ENCODE assay signal across 8 cellular contexts in genomic region chr1:89310505-89310904, GRCh38. TPM values are rescaled to one million over a fixed set of nuclear protein-coding genes. Genes with fewer than 3 reads are reported as not detected.
DNase-seq lines count a peak whose midpoint lies in the region; ATAC-seq and TF ChIP-seq lines count a peak whose summit lies in the region.

No MANE protein-coding gene starts in this region.

- H3K36me3 Mint-ChIP-seq in natural killer cell treated with Interleukin-12 subunit alpha and Interleukin-12 subunit beta and Interleukin-15 and Interleukin-18, amount 100 ng/mL, for 72 hours, result peaks cover 29% of the 10 kb centered on the region

- no peak for TF ChIP-seq POLR2A in breast epithelium (IDR thresholded peaks at IDR 0.05)

- H3K4me3 ChIP-seq in breast epithelium, result peak overlapping the region in 1 of 3 donors; percentile 32

- H3K9me3 Mint-ChIP-seq in natural killer cell treated with Interleukin-12 subunit alpha and Interleukin-12 subunit beta and Interleukin-15 and Interleukin-18, amount 100 ng/mL, for 72 hours, result peaks cover 7% of the 10 kb centered on the region

- H3K4me1 Mint-ChIP-seq in natural killer cell treated with Interleukin-12 subunit alpha and Interleukin-12 subunit beta and Interleukin-15 and Interleukin-18, amount 100 ng/mL, for 72 hours (ENCODE audit: low read depth in 2 of 2), result peaks cover 42 to 48% of the 10 kb centered on the region in 2 donors

- no peaks in the 10 kb centered on the region for H3K27me3 ChIP-seq in breast epithelium

- no peak for TF ChIP-seq CTCF in breast epithelium (IDR thresholded peaks at IDR 0.05)

- H3K4me1 ChIP-seq in breast epithelium, result peaks cover 0 to 6% of the 10 kb centered on the region in 2 donors

- intact Hi-C loops in breast epithelium (cut with DNase I; ENCODE audit: low total_unique reads), result no loop called here

- peak overlapping the region; percentile 72 for H3K4me3 Mint-ChIP-seq in natural killer cell treated with Interleukin-12 subunit alpha and Interleukin-12 subunit beta and Interleukin-15 and Interleukin-18, amount 100 ng/mL, for 72 hours

- peak overlapping the region; percentile 94 to 100 for H3K27ac Mint-ChIP-seq in natural killer cell treated with Interleukin-12 subunit alpha and Interleukin-12 subunit beta and Interleukin-15 and Interleukin-18, amount 100 ng/mL, for 72 hours

- DNase-seq in AG08396 (ENCODE audit: low spot score) (peak; percentile 17), breast epithelium (ENCODE audit: low spot score in 2 of 2) (no peak), NCI-H774 (lab: John Stamatoyannopoulos, UW) (no peak), NCI-H2171 treated with DMSO at 0.1 percent for 48 hours (lab: John Stamatoyannopoulos, UW) (no peak), NCI-H1092 (lab: John Stamatoyannopoulos, UW) (no peak)
- DNase-seq in natural killer cell treated with Interleukin-12 subunit alpha and Interleukin-12 subunit beta and Interleukin-15 and Interleukin-18, amount 100 ng/mL, for 72 hours (ENCODE audit: low spot score), result no peak

- no peaks in the 10 kb centered on the region for H3K27me3 Mint-ChIP-seq in natural killer cell treated with Interleukin-12 subunit alpha and Interleukin-12 subunit beta and Interleukin-15 and Interleukin-18, amount 100 ng/mL, for 72 hours

- peaks cover 0 to 6% of the 10 kb centered on the region in 2 donors for H3K9me3 ChIP-seq in breast epithelium

- H3K27ac ChIP-seq in breast epithelium, result peak overlapping the region; percentile 64 to 77

- no peaks in the 10 kb centered on the region for H3K36me3 ChIP-seq in breast epithelium

- ATAC-seq in GM19035 (IDR thresholded peaks at IDR 0.05; ENCODE audit: unreplicated experiment), result peak; percentile 85
- peak; percentile 88 for ATAC-seq in HG03378 (IDR thresholded peaks at IDR 0.05; ENCODE audit: unreplicated experiment)
- peak; percentile 76 to 77 for ATAC-seq in natural killer cell treated with Interleukin-12 subunit alpha and Interleukin-12 subunit beta and Interleukin-15 and Interleukin-18, amount 100 ng/mL, for 72 hours

RNA-seq across cellular contexts. Expression of gene GBP5, which starts 37.8 kb away (rescaled TPM):
- 1 to 10 TPM; 1.8 to 3.1 (median 2.6) TPM for total RNA-seq in breast epithelium
- total RNA-seq in natural killer cell treated with Interleukin-12 subunit alpha and Interleukin-12 subunit beta and Interleukin-15 and Interleukin-18, amount 100 ng/mL, for 72 hours, result 100 to 1,000 TPM; 305 to 573 TPM

RNA-seq across cellular contexts. Expression of gene GBP6, which starts 53.4 kb away (rescaled TPM):
- under 1 TPM in 1 of 3 donors, not detected in 2; 0.44 TPM for total RNA-seq in breast epithelium
- under 1 TPM; 0.19 to 0.22 TPM for total RNA-seq in natural killer cell treated with Interleukin-12 subunit alpha and Interleukin-12 subunit beta and Interleukin-15 and Interleukin-18, amount 100 ng/mL, for 72 hours

Comparison
In these comparisons a context has a peak if more than half of its experiments do, and no peak if none do; other contexts are left out.
1. RNA of gene GBP5, which starts 37.8 kb away (total RNA-seq): 305 to 573 TPM in natural killer cell treated with Interleukin-12 subunit alpha and Interleukin-12 subunit beta and Interleukin-15 and Interleukin-18, amount 100 ng/mL, for 72 hours; 1.8 to 3.1 TPM in breast epithelium; every median in the first group is over 10 times any median in the second.
2. Peak in every context shown above with its lines, with median percentiles within 50 percentile points of each other: ATAC-seq.